16 cellular contexts compared by ENCODE assay signal in genomic region chrX:112641449-112641848, GRCh38. TPM values are rescaled to one million over a fixed set of nuclear protein-coding genes. Genes with fewer than 3 reads are reported as not detected.
DNase-seq lines count a peak whose midpoint lies in the region; ATAC-seq and TF ChIP-seq lines count a peak whose summit lies in the region.
"Had no signal": no experiment of that assay in that cellular context is flagged by ENCODE, and none has a peak within 500 bp of the region (broad histone marks: within the 10 kb centered on the region; RNA-seq: fewer than 3 reads in every experiment).

No MANE protein-coding gene starts in this region.

- DNase-seq in GM10248 (ENCODE audit: extremely low spot score) (peak; percentile 22), glutamatergic neuron (no peak), mucosa of gallbladder (ENCODE audit: low spot score) (no peak)
- no peak for DNase-seq in activated CD4-positive, alpha-beta T cell treated with anti-CD3 and anti-CD28 coated beads for 4 hours
- no peak for DNase-seq in activated CD4-positive, alpha-beta T cell treated with anti-CD3 and anti-CD28 coated beads for 36 hours
- DNase-seq: activated CD4-positive, alpha-beta T cell treated with anti-CD3 and anti-CD28 coated beads for 48 hours; activated T-cell treated with anti-CD3 and anti-CD28 coated beads, Interleukin-2, amount 50 U/mL, for 72 hours; CD8-positive, alpha-beta memory T cell; effector CD4-positive, alpha-beta T cell; mesenchymal stem cell; NCI-H2029; T-cell had no signal

- H3K4me3 Mint-ChIP-seq in glutamatergic neuron (ENCODE audit: unreplicated experiment), result no peak overlapping the region
- H3K4me3 Mint-ChIP-seq in activated CD4-positive, alpha-beta T cell treated with anti-CD3 and anti-CD28 coated beads for 36 hours, result no peak overlapping the region
- H3K4me3 Mint-ChIP-seq: activated T-cell treated with anti-CD3 and anti-CD28 coated beads, Interleukin-2, amount 50 U/mL, for 72 hours; CD8-positive, alpha-beta memory T cell; T-cell had no signal

- H3K27me3 Mint-ChIP-seq in glutamatergic neuron (ENCODE audit: unreplicated experiment), result no peaks in the 10 kb centered on the region
- H3K27me3 Mint-ChIP-seq in activated CD4-positive, alpha-beta T cell treated with anti-CD3 and anti-CD28 coated beads for 36 hours, result no peaks in the 10 kb centered on the region

- POLR2A ChIA-PET in GM10248 (lab: Yijun Ruan, JAX), result no interaction called here
- POLR2A ChIA-PET in activated CD4-positive, alpha-beta T cell treated with anti-CD3 and anti-CD28 coated beads for 36 hours (lab: Charles Lee), result interaction anchor here (0.6 kb wide), 1 partner anchor 75 kb away, joined by 3 read pairs; no protein-coding TSS in a partner anchor

- intact Hi-C loops in activated CD4-positive, alpha-beta T cell treated with anti-CD3 and anti-CD28 coated beads for 36 hours (cut with DNase I, micrococcal nuclease), result no loop called here

- no peak for TF ChIP-seq CTCF in GM10248 (IDR thresholded peaks at IDR 0.05; ENCODE audit: control extremely low read depth, extremely low read depth, low read depth, missing control alignments)
- no peak for TF ChIP-seq CTCF in glutamatergic neuron (IDR thresholded peaks at IDR 0.05; ENCODE audit: partially characterized antibody, unreplicated experiment)

- ATAC-seq in GM19023 (IDR thresholded peaks at IDR 0.05; ENCODE audit: unreplicated experiment), result peak; percentile 34
- peak; percentile 52 for ATAC-seq in GM21825 (IDR thresholded peaks at IDR 0.05; ENCODE audit: unreplicated experiment)
- peak; percentile 48 for ATAC-seq in HG03196 (IDR thresholded peaks at IDR 0.05; ENCODE audit: unreplicated experiment)
- no peak for ATAC-seq in activated CD4-positive, alpha-beta T cell treated with anti-CD3 and anti-CD28 coated beads for 36 hours
- ATAC-seq: A549; activated T-cell treated with anti-CD3 and anti-CD28 coated beads, Interleukin-2, amount 50 U/mL, for 72 hours; T-cell had no signal

- no peak overlapping the region for H3K27ac Mint-ChIP-seq in glutamatergic neuron (ENCODE audit: unreplicated experiment)
- H3K27ac Mint-ChIP-seq in activated CD4-positive, alpha-beta T cell treated with anti-CD3 and anti-CD28 coated beads for 36 hours, result no peak overlapping the region
- H3K27ac Mint-ChIP-seq: activated T-cell treated with anti-CD3 and anti-CD28 coated beads, Interleukin-2, amount 50 U/mL, for 72 hours; CD8-positive, alpha-beta memory T cell; T-cell had no signal

- CTCF ChIA-PET in GM10248 (lab: Yijun Ruan, JAX), result interaction anchor here (2.0 to 2.3 kb wide), 2 partner anchors 12 to 772 kb away, joined by 5 to 9 read pairs; no protein-coding TSS in a partner anchor
- CTCF ChIA-PET in activated CD4-positive, alpha-beta T cell treated with anti-CD3 and anti-CD28 coated beads for 36 hours (lab: Charles Lee), result interaction anchor here (0.6 kb wide), 1 partner anchor 986 kb away, joined by 3 read pairs; no protein-coding TSS in a partner anchor

- no peaks in the 10 kb centered on the region for H3K4me1 Mint-ChIP-seq in glutamatergic neuron (ENCODE audit: low read depth, unreplicated experiment)
- peaks cover 21% of the 10 kb centered on the region for H3K4me1 Mint-ChIP-seq in activated CD4-positive, alpha-beta T cell treated with anti-CD3 and anti-CD28 coated beads for 36 hours

- H3K36me3 Mint-ChIP-seq in glutamatergic neuron (ENCODE audit: unreplicated experiment), result no peaks in the 10 kb centered on the region
- no peaks in the 10 kb centered on the region for H3K36me3 Mint-ChIP-seq in activated CD4-positive, alpha-beta T cell treated with anti-CD3 and anti-CD28 coated beads for 36 hours (ENCODE audit: low read depth)
- H3K36me3 Mint-ChIP-seq: CD8-positive, alpha-beta memory T cell; T-cell had no signal

- H3K9me3 Mint-ChIP-seq in glutamatergic neuron (ENCODE audit: unreplicated experiment), result no peaks in the 10 kb centered on the region
- no peaks in the 10 kb centered on the region for H3K9me3 Mint-ChIP-seq in activated CD4-positive, alpha-beta T cell treated with anti-CD3 and anti-CD28 coated beads for 36 hours (ENCODE audit: low read depth)
- H3K9me3 Mint-ChIP-seq: CD8-positive, alpha-beta memory T cell; T-cell had no signal

RNA-seq across cellular contexts. Expression of gene LHFPL1, which starts 38.3 kb away (rescaled TPM):
- 0.66 TPM for total RNA-seq in glutamatergic neuron (ENCODE audit: unreplicated experiment)
- not detected for total RNA-seq in mucosa of gallbladder
- under 1 TPM; 0.14 to 0.23 TPM for total RNA-seq in activated CD4-positive, alpha-beta T cell treated with anti-CD3 and anti-CD28 coated beads for 36 hours
